17 cellular contexts compared by ENCODE assay signal in genomic region chr9:86649913-86650312, GRCh38.
DNase-seq lines count a peak whose midpoint lies in the region; ATAC-seq lines count a peak whose summit lies in the region.
"Had no signal": no experiment of that assay in that cellular context is flagged by ENCODE, and none has a peak within 500 bp of the region (broad histone marks: within the 10 kb centered on the region; RNA-seq: fewer than 3 reads in every experiment).

No MANE protein-coding gene starts in this region.

- H3K4me3 Mint-ChIP-seq in activated T-helper 1 cell treated with anti-CD3 and anti-CD28 coated beads, Interleukin-12 subunit alpha, Interleukin-12 subunit beta, Interleukin-2, Interleukin-4 antibody, amounts not matched to agents 30 ng/mL and 10 ng/mL and 1 ng/mL, durations not matched to agents 14 hours and 24 hours and 36 hours: no peak overlapping the region
- H3K4me3 Mint-ChIP-seq: B cell; CD4-positive, alpha-beta memory T cell; GM23338; H9 had no signal

- H3K4me1 Mint-ChIP-seq in activated T-helper 1 cell treated with anti-CD3 and anti-CD28 coated beads, Interleukin-12 subunit alpha, Interleukin-12 subunit beta, Interleukin-2, Interleukin-4 antibody, amounts not matched to agents 30 ng/mL and 10 ng/mL and 1 ng/mL, durations not matched to agents 14 hours and 24 hours and 36 hours (ENCODE audit: low read depth): no peaks in the 10 kb centered on the region
- H3K4me1 Mint-ChIP-seq: B cell; CD4-positive, alpha-beta memory T cell had no signal

- no peaks in the 10 kb centered on the region for H3K36me3 ChIP-seq in BLaER1

- H3K27ac Mint-ChIP-seq in activated T-helper 1 cell treated with anti-CD3 and anti-CD28 coated beads, Interleukin-12 subunit alpha, Interleukin-12 subunit beta, Interleukin-2, Interleukin-4 antibody, amounts not matched to agents 30 ng/mL and 10 ng/mL and 1 ng/mL, durations not matched to agents 14 hours and 24 hours and 36 hours: no peak overlapping the region
- H3K27ac Mint-ChIP-seq: B cell; CD4-positive, alpha-beta memory T cell; GM23338; H9 had no signal

- no peak overlapping the region for H3K4me3 ChIP-seq in BLaER1
- H3K4me3 ChIP-seq: GM23338 had no signal

- no peak overlapping the region for H3K9ac ChIP-seq in BLaER1

- peaks cover 18% of the 10 kb centered on the region for H3K9me3 ChIP-seq in BLaER1

- H3K4me2 ChIP-seq in BLaER1: peak overlapping the region; percentile 58
- H3K4me2 ChIP-seq: GM23338 had no signal

- peaks cover 3% of the 10 kb centered on the region for H3K27me3 Mint-ChIP-seq in activated T-helper 1 cell treated with anti-CD3 and anti-CD28 coated beads, Interleukin-12 subunit alpha, Interleukin-12 subunit beta, Interleukin-2, Interleukin-4 antibody, amounts not matched to agents 30 ng/mL and 10 ng/mL and 1 ng/mL, durations not matched to agents 14 hours and 24 hours and 36 hours (ENCODE audit: insufficient read depth)
- H3K27me3 Mint-ChIP-seq: B cell had no signal

- peak; percentile 4 for DNase-seq in NAMALWA (ENCODE audit: low spot score)
- peak; percentile 9 for DNase-seq in kidney tubule cell (ENCODE audit: low spot score)
- no peak for DNase-seq in activated T-helper 1 cell treated with anti-CD3 and anti-CD28 coated beads, Interleukin-12 subunit alpha, Interleukin-12 subunit beta, Interleukin-2, Interleukin-4 antibody, amounts not matched to agents 30 ng/mL and 10 ng/mL and 1 ng/mL, durations not matched to agents 14 hours and 24 hours and 36 hours (ENCODE audit: low spot score)
- no peak for DNase-seq in SHP77 treated with DMSO at 0.1 percent for 48 hours (lab: John Stamatoyannopoulos, UW)
- DNase-seq: C1 segment of cervical spinal cord; Calu3; CD4-positive, alpha-beta memory T cell; COR-L47; DMS53; DMS79 treated with DMSO at 0.1 percent for 48 hours; GF-D8; H9 had no signal

- no peaks in the 10 kb centered on the region for H4K20me1 ChIP-seq in BLaER1

- H3K36me3 Mint-ChIP-seq in activated T-helper 1 cell treated with anti-CD3 and anti-CD28 coated beads, Interleukin-12 subunit alpha, Interleukin-12 subunit beta, Interleukin-2, Interleukin-4 antibody, amounts not matched to agents 30 ng/mL and 10 ng/mL and 1 ng/mL, durations not matched to agents 14 hours and 24 hours and 36 hours (ENCODE audit: low read depth): no peaks in the 10 kb centered on the region
- H3K36me3 Mint-ChIP-seq: CD4-positive, alpha-beta memory T cell had no signal

- ATAC-seq in GM18502 (IDR thresholded peaks at IDR 0.05; ENCODE audit: poor library complexity, unreplicated experiment): no peak
- ATAC-seq: GM23338, HCT116 had no signal

- peaks cover 35% of the 10 kb centered on the region for H3K4me1 ChIP-seq in BLaER1

- peak overlapping the region; percentile 23; the same call in 1 of the 2 replicates for H3K27ac ChIP-seq in BLaER1

- H3K27me3 ChIP-seq in BLaER1: no peaks in the 10 kb centered on the region

- intact Hi-C loops in activated T-helper 1 cell treated with anti-CD3 and anti-CD28 coated beads, Interleukin-12 subunit alpha, Interleukin-12 subunit beta, Interleukin-2, Interleukin-4 antibody, amounts not matched to agents 30 ng/mL and 10 ng/mL and 1 ng/mL, durations not matched to agents 14 hours and 24 hours and 36 hours (cut with micrococcal nuclease): no loop called here

- peaks cover 7% of the 10 kb centered on the region for H3K9me3 Mint-ChIP-seq in activated T-helper 1 cell treated with anti-CD3 and anti-CD28 coated beads, Interleukin-12 subunit alpha, Interleukin-12 subunit beta, Interleukin-2, Interleukin-4 antibody, amounts not matched to agents 30 ng/mL and 10 ng/mL and 1 ng/mL, durations not matched to agents 14 hours and 24 hours and 36 hours
- H3K9me3 Mint-ChIP-seq: CD4-positive, alpha-beta memory T cell; GM23338; H9 had no signal

Comparison
In these comparisons a context has a peak if more than half of its experiments do, and no peak if none do; other contexts are left out.
1. DNase-seq: peak in NAMALWA (single experiment) and kidney tubule cell (single experiment); none in activated T-helper 1 cell treated with anti-CD3 and anti-CD28 coated beads, Interleukin-12 subunit alpha, Interleukin-12 subunit beta, Interleukin-2, Interleukin-4 antibody, amounts not matched to agents 30 ng/mL and 10 ng/mL and 1 ng/mL, durations not matched to agents 14 hours and 24 hours and 36 hours (single experiment) and SHP77 treated with DMSO at 0.1 percent for 48 hours (single experiment).